10 cellular contexts compared by ENCODE assay signal in the genomic region with DNA sequence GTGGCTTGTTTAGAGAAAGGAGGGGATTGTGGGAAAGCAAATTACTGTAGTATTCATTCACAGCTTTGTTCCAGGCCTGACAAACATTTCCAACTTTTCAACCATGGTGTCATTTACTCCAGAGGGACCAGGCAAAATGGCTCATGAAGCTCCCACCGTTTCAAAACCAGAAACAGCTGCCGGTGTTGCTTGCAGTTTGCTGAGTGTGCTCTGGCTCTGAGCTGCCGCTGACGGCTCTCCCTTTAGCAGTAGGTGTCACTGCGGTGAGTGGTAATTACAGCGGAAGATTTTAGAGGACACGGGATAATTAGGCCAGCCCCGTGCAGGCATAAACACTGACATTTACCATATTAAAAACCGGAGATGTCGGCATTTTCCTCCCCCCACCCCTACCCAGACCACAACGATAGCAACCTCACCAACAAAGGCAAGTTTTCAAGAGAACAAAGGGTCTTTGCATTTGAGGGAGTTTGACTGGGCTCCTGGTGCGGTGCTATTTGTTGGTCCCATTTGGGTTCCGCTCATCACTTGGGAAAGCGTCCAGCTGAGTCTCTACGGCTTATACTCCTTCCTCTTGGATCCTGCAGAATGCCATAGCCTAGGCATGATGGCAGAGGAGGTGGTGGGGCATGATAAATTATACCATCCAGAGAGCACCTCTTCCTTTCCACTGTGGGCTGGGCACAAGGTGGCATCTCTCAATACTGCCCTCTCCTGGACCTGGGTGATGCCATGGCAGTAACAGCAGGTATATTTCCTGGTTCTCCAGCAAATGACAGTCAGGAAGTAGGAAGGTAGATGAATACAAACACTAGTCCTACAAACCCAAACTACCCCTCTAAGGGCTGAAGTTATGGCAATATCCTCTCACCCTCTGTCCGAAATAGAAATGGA.
DNase-seq lines count a peak whose midpoint lies in the region; ATAC-seq and TF ChIP-seq lines count a peak whose summit lies in the region.
"Had no signal": no experiment of that assay in that cellular context is flagged by ENCODE, and none has a peak within 500 bp of the region (broad histone marks: within the 10 kb centered on the region; RNA-seq: fewer than 3 reads in every experiment).

No MANE protein-coding gene starts in this region.

- H3K27ac ChIP-seq in aorta (ENCODE audit: low read depth in 1 of 2, low read length in 2 of 2): no peak overlapping the region
- H3K27ac ChIP-seq: BLaER1 treated with 17β-estradiol and CSF1 and Interleukin-3, amounts not matched to agents 10 nM and 100 nM; neutrophil had no signal

- H3K36me3 Mint-ChIP-seq in osteocyte (ENCODE audit: unreplicated experiment): no peaks in the 10 kb centered on the region

- H3K27me3 Mint-ChIP-seq in osteocyte (ENCODE audit: unreplicated experiment): no peaks in the 10 kb centered on the region

- peaks cover 12% of the 10 kb centered on the region for H3K4me1 Mint-ChIP-seq in osteocyte (ENCODE audit: unreplicated experiment)

- no peak overlapping the region for H3K4me3 ChIP-seq in aorta (ENCODE audit: low read length in 2 of 2)
- H3K4me3 ChIP-seq: BLaER1 treated with 17β-estradiol and CSF1 and Interleukin-3, amounts not matched to agents 10 nM and 100 nM had no signal

- H3K9me3 ChIP-seq in aorta (ENCODE audit: control insufficient read depth, low read length): no peaks in the 10 kb centered on the region
- H3K9me3 ChIP-seq: BLaER1 treated with 17β-estradiol and CSF1 and Interleukin-3, amounts not matched to agents 10 nM and 100 nM; neutrophil had no signal

- intact Hi-C loops in aorta (cut with DNase I): no loop called here

- H3K4me1 ChIP-seq in aorta (ENCODE audit: control insufficient read depth in 1 of 2, insufficient read depth in 2 of 2, low read length in 2 of 2): no peaks in the 10 kb centered on the region
- H3K4me1 ChIP-seq: BLaER1 treated with 17β-estradiol and CSF1 and Interleukin-3, amounts not matched to agents 10 nM and 100 nM had no signal

- DNase-seq in NOMO-1 (lab: John Stamatoyannopoulos, UW; ENCODE audit: unreplicated experiment in 2 of 2) (peak; percentile 16 to 31), NOMO-1 treated with dmso at 0.1 percent for 144 hours (lab: John Stamatoyannopoulos, UW; ENCODE audit: unreplicated experiment) (no peak), NCI-H226 (peak; percentile 10), osteocyte (ENCODE audit: extremely low spot score, unreplicated experiment) (no peak), aorta (no peak), NCI-H1694 (lab: John Stamatoyannopoulos, UW) (no peak)

- H3K27ac Mint-ChIP-seq in osteocyte (ENCODE audit: unreplicated experiment): no peak overlapping the region

- 49 to 52% methylated on average over 16 of the region's 16 CpGs for WGBS in aorta, 2 donors

- H3K9me3 Mint-ChIP-seq in osteocyte (ENCODE audit: unreplicated experiment): no peaks in the 10 kb centered on the region

- no peak overlapping the region for H3K4me3 Mint-ChIP-seq in osteocyte (ENCODE audit: unreplicated experiment)

- TF ChIP-seq CTCF in osteocyte (IDR thresholded peaks at IDR 0.05): peak; percentile 32

- no peaks in the 10 kb centered on the region for H3K36me3 ChIP-seq in aorta (ENCODE audit: control insufficient read depth in 1 of 2, insufficient read depth in 2 of 2, low read length in 1 of 2)
- H3K36me3 ChIP-seq: BLaER1 treated with 17β-estradiol and CSF1 and Interleukin-3, amounts not matched to agents 10 nM and 100 nM; neutrophil had no signal

- peak; percentile 57 for ATAC-seq in esophagus mucosa
- ATAC-seq in aorta (ENCODE audit: low FRiP score): no peak
- ATAC-seq in GM18873 (IDR thresholded peaks at IDR 0.05; ENCODE audit: low FRiP score, unreplicated experiment): no peak

- H3K27me3 ChIP-seq in aorta (ENCODE audit: control insufficient read depth in 1 of 2, insufficient read depth in 2 of 2, low read length in 1 of 2): no peaks in the 10 kb centered on the region
- H3K27me3 ChIP-seq: BLaER1 treated with 17β-estradiol and CSF1 and Interleukin-3, amounts not matched to agents 10 nM and 100 nM had no signal

Comparison
In these comparisons a context has a peak if more than half of its experiments do, and no peak if none do; other contexts are left out.
1. DNase-seq: peak in NOMO-1 (2 of 2) and NCI-H226 (single experiment); none in NOMO-1 treated with dmso at 0.1 percent for 144 hours (single experiment), osteocyte (single experiment), aorta (0 of 2) and NCI-H1694 (single experiment).